In the genomic region with DNA sequence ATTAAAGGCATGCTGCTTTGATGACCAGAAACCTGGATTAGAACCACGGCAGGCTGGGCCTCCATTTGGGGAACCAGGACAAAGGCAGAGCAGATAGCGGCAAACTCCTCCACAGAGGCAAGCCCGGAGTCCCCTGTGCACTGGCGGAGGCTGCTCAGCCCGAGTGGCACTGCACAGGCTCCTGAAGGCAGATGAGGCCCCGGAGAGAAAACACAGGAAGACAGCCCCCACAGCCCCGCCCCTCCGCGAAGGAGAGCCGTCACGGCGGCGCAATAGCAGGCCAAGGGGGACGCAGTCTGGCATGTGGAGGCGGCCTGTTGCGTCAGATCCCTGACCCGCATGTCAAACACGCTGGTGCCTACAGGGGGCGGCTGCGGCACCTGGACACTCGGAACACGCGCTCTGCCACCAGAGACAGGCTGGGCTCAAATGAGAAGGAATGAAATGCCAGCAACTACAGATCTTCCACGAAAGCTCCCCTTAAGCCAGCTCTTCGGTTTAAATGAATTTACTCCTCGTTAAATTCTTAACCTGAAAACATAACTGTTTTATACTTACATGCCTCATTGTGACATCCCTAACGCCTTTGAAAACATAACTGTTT, we compare ENCODE assay signal across 8 cellular contexts.
A peak's percentile ranks its signal among the peaks of the same experiment; 100 is the strongest.
DNase-seq lines count a peak whose midpoint lies in the region; ATAC-seq, FAIRE-seq and TF ChIP-seq lines count a peak whose summit lies in the region.

No MANE protein-coding gene starts in this region.

- no peak overlapping the region for H3K4me3 ChIP-seq in mucosa of descending colon

- ATAC-seq in mucosa of descending colon, result peak; percentile 67
- ATAC-seq in HG03342 (IDR thresholded peaks at IDR 0.05; ENCODE audit: unreplicated experiment), result no peak

- no peak for TF ChIP-seq POLR2A in GM12891 (IDR thresholded peaks at IDR 0.05; ENCODE audit: low read depth, low read length)

- no peaks in the 10 kb centered on the region for H3K4me1 ChIP-seq in mucosa of descending colon (ENCODE audit: low read depth)

- intact Hi-C loops in mucosa of descending colon (cut with DNase I, micrococcal nuclease), result loop anchor here in 1 of 2 donors (10.0 kb wide), 1 partner anchor 101 kb away; no protein-coding TSS in a partner anchor

- peak; percentile 92 for FAIRE-seq in GM12891 (lab: Jason Lieb, UNC)

- no peaks in the 10 kb centered on the region for H3K36me3 ChIP-seq in mucosa of descending colon (ENCODE audit: low read depth)

- H3K9me3 ChIP-seq in mucosa of descending colon, result no peaks in the 10 kb centered on the region

- peak; percentile 88 for DNase-seq in GM12891 (ENCODE audit: insufficient read length, low spot score)
- peak; percentile 93 for DNase-seq in NCI-H82 (lab: John Stamatoyannopoulos, UW)
- peak; percentile 71 for DNase-seq in activated T-cell treated with anti-CD3 and anti-CD28 coated beads for 24 hours (ENCODE audit: low read depth)
- DNase-seq in epidermal melanocyte (ENCODE audit: insufficient read length, low spot score), result peak; percentile 93
- peak; percentile 68 to 78 (median 72) for DNase-seq in mucosa of descending colon
- DNase-seq in stimulated activated CD8-positive, alpha-beta memory T cell treated with anti-CD3 and anti-CD28 coated beads, Interleukin-7, amount 100 ng/mL, for 24 hours (ENCODE audit: low read depth), result peak; percentile 62
- DNase-seq in NCI-H2196 treated with DMSO at 0.1 percent for 48 hours (lab: John Stamatoyannopoulos, UW; ENCODE audit: unreplicated experiment), result no peak

- TF ChIP-seq CTCF in mucosa of descending colon (IDR thresholded peaks at IDR 0.05), result no peak

TF ChIP-seq in GM12891, 5 proteins besides CTCF, POLR2A, EP300 and RAD21:
- TF ChIP-seq POLR2AphosphoS5 (IDR thresholded peaks at IDR 0.05; ENCODE audit: low read depth, low read length) (no peak), PAX5 (IDR thresholded peaks at IDR 0.05; ENCODE audit: insufficient read depth, low read length, severe bottlenecking) (no peak), POU2F2 (IDR thresholded peaks at IDR 0.05; ENCODE audit: low read depth, low read length) (no peak), TAF1 (IDR thresholded peaks at IDR 0.05; ENCODE audit: low read depth, low read length) (no peak), SPI1 (IDR thresholded peaks at IDR 0.05; ENCODE audit: low read depth, low read length) (no peak)
TF ChIP-seq in GM12891: peak in this region for 0.
